ENCODE assay signal across 2 cellular contexts in the genomic region with DNA sequence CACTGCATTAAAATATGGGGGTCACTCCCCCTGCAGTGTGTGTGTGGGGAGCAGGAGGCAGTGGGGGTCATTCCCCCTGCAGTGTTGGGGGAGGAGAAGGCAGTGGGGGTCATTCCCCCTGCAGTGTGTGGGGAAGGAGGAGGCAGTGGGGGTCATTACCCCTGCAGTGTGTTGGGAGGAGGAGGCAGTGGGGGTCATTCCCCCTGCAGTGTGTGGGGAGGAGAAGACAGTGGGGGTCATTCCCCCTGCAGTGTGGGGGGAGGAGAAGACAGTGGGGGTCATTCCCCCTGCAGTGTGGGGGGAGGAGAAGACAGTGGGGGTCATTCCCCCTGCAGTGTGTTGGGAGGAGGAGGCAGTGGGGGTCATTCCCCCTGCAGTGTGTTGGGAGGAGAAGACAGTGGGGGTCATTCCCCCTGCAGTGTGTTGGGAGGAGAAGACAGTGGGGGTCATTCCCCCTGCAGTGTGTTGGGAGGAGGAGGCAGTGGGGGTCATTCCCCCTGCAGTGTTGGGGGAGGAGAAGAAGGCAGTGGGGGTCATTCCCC.
TF ChIP-seq lines count a peak whose summit lies in the region.

No MANE protein-coding gene starts in this region.

TF ChIP-seq in HEK293, 187 proteins besides CTCF, POLR2A, EP300 and RAD21:
- TF ChIP-seq GLIS1 (tag by site-specific recombination; IDR thresholded peaks at IDR 0.05) = peak; percentile 99
- peak; percentile 96 for TF ChIP-seq ZIC2 (tag by site-specific recombination; IDR thresholded peaks at IDR 0.05)
- TF ChIP-seq GLIS2 (tag by site-specific recombination; IDR thresholded peaks at IDR 0.05) = peak; percentile 51; the same call in 1 of the 2 replicates

TF ChIP-seq in HepG2, 621 proteins besides CTCF, POLR2A, EP300 and RAD21:
- 0 out of 2 replicates have a peak, but pooled peaks have one; percentile 72 for TF ChIP-seq ZBTB3 (CRISPR knock-in tag; IDR thresholded peaks at IDR 0.05; ENCODE audit: borderline replicate concordance, low read depth)
